In genomic region chr9:114117614-114117995, GRCh38 we compare ENCODE assay signal across 1 cellular context.
TF ChIP-seq lines count a peak whose summit lies in the region.

No MANE protein-coding gene starts in this region.

TF ChIP-seq in HepG2, 621 proteins besides CTCF, POLR2A, EP300 and RAD21 (continued from another document and continues in another):
- TF ChIP-seq, protein P1, sequence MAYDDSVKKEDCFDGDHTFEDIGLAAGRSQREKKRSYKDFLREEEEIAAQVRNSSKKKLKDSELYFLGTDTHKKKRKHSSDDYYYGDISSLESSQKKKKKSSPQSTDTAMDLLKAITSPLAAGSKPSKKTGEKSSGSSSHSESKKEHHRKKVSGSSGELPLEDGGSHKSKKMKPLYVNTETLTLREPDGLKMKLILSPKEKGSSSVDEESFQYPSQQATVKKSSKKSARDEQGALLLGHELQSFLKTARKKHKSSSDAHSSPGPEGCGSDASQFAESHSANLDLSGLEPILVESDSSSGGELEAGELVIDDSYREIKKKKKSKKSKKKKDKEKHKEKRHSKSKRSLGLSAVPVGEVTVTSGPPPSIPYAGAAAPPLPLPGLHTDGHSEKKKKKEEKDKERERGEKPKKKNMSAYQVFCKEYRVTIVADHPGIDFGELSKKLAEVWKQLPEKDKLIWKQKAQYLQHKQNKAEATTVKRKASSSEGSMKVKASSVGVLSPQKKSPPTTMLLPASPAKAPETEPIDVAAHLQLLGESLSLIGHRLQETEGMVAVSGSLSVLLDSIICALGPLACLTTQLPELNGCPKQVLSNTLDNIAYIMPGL (CRISPR knock-in tag; IDR thresholded peaks at IDR 0.05; ENCODE audit: borderline replicate concordance in 1 of 2, low read depth in 1 of 2), result no peak
- no peak for TF ChIP-seq NRL (CRISPR knock-in tag; IDR thresholded peaks at IDR 0.05; ENCODE audit: borderline replicate concordance)
- no peak for TF ChIP-seq HNRNPLL (IDR thresholded peaks at IDR 0.05; ENCODE audit: low read depth, low read length, poor library complexity, severe bottlenecking)
- TF ChIP-seq ZNF562 (CRISPR knock-in tag; IDR thresholded peaks at IDR 0.05; ENCODE audit: borderline replicate concordance), result no peak
- no peak for TF ChIP-seq KLF15 (CRISPR knock-in tag; IDR thresholded peaks at IDR 0.05; ENCODE audit: borderline replicate concordance)
- TF ChIP-seq CSRNP2 (CRISPR knock-in tag; conservative IDR thresholded peaks at IDR 0.05; ENCODE audit: low read depth), result no peak
- no peak for TF ChIP-seq KLF6 (CRISPR knock-in tag; IDR thresholded peaks at IDR 0.05)
- TF ChIP-seq ZNF367 (CRISPR knock-in tag; IDR thresholded peaks at IDR 0.05; ENCODE audit: borderline replicate concordance), result no peak
- TF ChIP-seq ZNF672 (CRISPR knock-in tag; IDR thresholded peaks at IDR 0.05), result no peak
- TF ChIP-seq, protein P2, sequence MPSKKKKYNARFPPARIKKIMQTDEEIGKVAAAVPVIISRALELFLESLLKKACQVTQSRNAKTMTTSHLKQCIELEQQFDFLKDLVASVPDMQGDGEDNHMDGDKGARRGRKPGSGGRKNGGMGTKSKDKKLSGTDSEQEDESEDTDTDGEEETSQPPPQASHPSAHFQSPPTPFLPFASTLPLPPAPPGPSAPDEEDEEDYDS (CRISPR knock-in tag; IDR thresholded peaks at IDR 0.05), result 0 out of 2 replicates have a peak, but pooled peaks have one; percentile 23
- TF ChIP-seq MATR3 (CRISPR knock-in tag; IDR thresholded peaks at IDR 0.05), result no peak
- TF ChIP-seq ZNF558 (CRISPR knock-in tag; IDR thresholded peaks at IDR 0.05; ENCODE audit: borderline replicate concordance), result no peak
- TF ChIP-seq CAMTA2 (CRISPR knock-in tag; IDR thresholded peaks at IDR 0.05; ENCODE audit: borderline replicate concordance), result no peak
- TF ChIP-seq ZNF451 (CRISPR knock-in tag; IDR thresholded peaks at IDR 0.05), result no peak
- TF ChIP-seq ZNF264 (CRISPR knock-in tag; IDR thresholded peaks at IDR 0.05), result no peak; the same call in 1 of the 2 replicates
- TF ChIP-seq SIN3B (IDR thresholded peaks at IDR 0.05; ENCODE audit: low read length), result no peak
- TF ChIP-seq, protein P3, sequence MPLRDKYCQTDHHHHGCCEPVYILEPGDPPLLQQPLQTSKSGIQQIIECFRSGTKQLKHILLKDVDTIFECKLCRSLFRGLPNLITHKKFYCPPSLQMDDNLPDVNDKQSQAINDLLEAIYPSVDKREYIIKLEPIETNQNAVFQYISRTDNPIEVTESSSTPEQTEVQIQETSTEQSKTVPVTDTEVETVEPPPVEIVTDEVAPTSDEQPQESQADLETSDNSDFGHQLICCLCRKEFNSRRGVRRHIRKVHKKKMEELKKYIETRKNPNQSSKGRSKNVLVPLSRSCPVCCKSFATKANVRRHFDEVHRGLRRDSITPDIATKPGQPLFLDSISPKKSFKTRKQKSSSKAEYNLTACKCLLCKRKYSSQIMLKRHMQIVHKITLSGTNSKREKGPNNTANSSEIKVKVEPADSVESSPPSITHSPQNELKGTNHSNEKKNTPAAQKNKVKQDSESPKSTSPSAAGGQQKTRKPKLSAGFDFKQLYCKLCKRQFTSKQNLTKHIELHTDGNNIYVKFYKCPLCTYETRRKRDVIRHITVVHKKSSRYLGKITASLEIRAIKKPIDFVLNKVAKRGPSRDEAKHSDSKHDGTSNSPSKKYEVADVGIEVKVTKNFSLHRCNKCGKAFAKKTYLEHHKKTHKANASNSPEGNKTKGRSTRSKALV (CRISPR knock-in tag; IDR thresholded peaks at IDR 0.05), result no peak
- no peak; the same call in 1 of the 2 replicates for TF ChIP-seq RBFOX2 (IDR thresholded peaks at IDR 0.05; ENCODE audit: low read depth, low read length)
- TF ChIP-seq ZBTB2 (CRISPR knock-in tag; IDR thresholded peaks at IDR 0.05; ENCODE audit: low read depth), result no peak
- no peak for TF ChIP-seq KDM6A (CRISPR knock-in tag; IDR thresholded peaks at IDR 0.05; ENCODE audit: low read depth)
- no peak for TF ChIP-seq KDM1A (CRISPR knock-in tag; IDR thresholded peaks at IDR 0.05)
- no peak for TF ChIP-seq FLYWCH1 (CRISPR knock-in tag; IDR thresholded peaks at IDR 0.05)
- no peak for TF ChIP-seq ZNF749 (CRISPR knock-in tag; IDR thresholded peaks at IDR 0.05; ENCODE audit: borderline replicate concordance)
- no peak for TF ChIP-seq ZNF17 (CRISPR knock-in tag; IDR thresholded peaks at IDR 0.05)
- TF ChIP-seq KDM2A (CRISPR knock-in tag; IDR thresholded peaks at IDR 0.05; ENCODE audit: borderline replicate concordance, low read depth), result peak; percentile 4; the same call in 1 of the 2 replicates
- no peak for TF ChIP-seq ATF7-NPFF (CRISPR knock-in tag; IDR thresholded peaks at IDR 0.05; ENCODE audit: low read depth)
- no peak for TF ChIP-seq ZNF589 (CRISPR knock-in tag; conservative IDR thresholded peaks at IDR 0.05)
- no peak for TF ChIP-seq SNAPC4 (CRISPR knock-in tag; IDR thresholded peaks at IDR 0.05)
- TF ChIP-seq GPN1 (CRISPR knock-in tag; IDR thresholded peaks at IDR 0.05; ENCODE audit: borderline replicate concordance), result no peak
- no peak for TF ChIP-seq SAFB2 (CRISPR knock-in tag; IDR thresholded peaks at IDR 0.05; ENCODE audit: borderline replicate concordance, low read depth)
- no peak for TF ChIP-seq THAP11 (CRISPR knock-in tag; IDR thresholded peaks at IDR 0.05)
- no peak for TF ChIP-seq ZSCAN25 (CRISPR knock-in tag; IDR thresholded peaks at IDR 0.05)
- TF ChIP-seq ELF4 (CRISPR knock-in tag; IDR thresholded peaks at IDR 0.05; ENCODE audit: borderline replicate concordance), result no peak
- TF ChIP-seq LCORL (IDR thresholded peaks at IDR 0.05), result no peak
- 0 out of 2 replicates have a peak, but pooled peaks have one; percentile 4 for TF ChIP-seq LCORL (CRISPR knock-in tag; IDR thresholded peaks at IDR 0.05)
- TF ChIP-seq SKIL (CRISPR knock-in tag; IDR thresholded peaks at IDR 0.05; ENCODE audit: borderline replicate concordance), result no peak
- no peak for TF ChIP-seq NR2F2 (IDR thresholded peaks at IDR 0.05; ENCODE audit: borderline replicate concordance, low read depth)
- no peak for TF ChIP-seq ZNF275 (CRISPR knock-in tag; IDR thresholded peaks at IDR 0.05; ENCODE audit: borderline replicate concordance)
- no peak for TF ChIP-seq TRAFD1 (CRISPR knock-in tag; IDR thresholded peaks at IDR 0.05; ENCODE audit: borderline replicate concordance)
- no peak for TF ChIP-seq SP140L (CRISPR knock-in tag; IDR thresholded peaks at IDR 0.05; ENCODE audit: borderline replicate concordance)
- TF ChIP-seq NR2C2 (CRISPR knock-in tag; IDR thresholded peaks at IDR 0.05; ENCODE audit: borderline replicate concordance), result no peak
- peak; percentile 28; the same call in 1 of the 2 replicates for TF ChIP-seq ZFY (CRISPR knock-in tag; IDR thresholded peaks at IDR 0.05)
- no peak; the same call in 1 of the 2 replicates for TF ChIP-seq ETV5 (CRISPR knock-in tag; IDR thresholded peaks at IDR 0.05; ENCODE audit: borderline replicate concordance)
- TF ChIP-seq DNMT3B (CRISPR knock-in tag; conservative IDR thresholded peaks at IDR 0.05), result no peak
- no peak for TF ChIP-seq BRCA1 (CRISPR knock-in tag; IDR thresholded peaks at IDR 0.05)
